ENCODE assay signal across 16 cellular contexts in genomic region chr16:9847146-9847545, GRCh38.
"Had no signal": no experiment of that assay in that cellular context is flagged by ENCODE, and none has a peak within 500 bp of the region (broad histone marks: within the 10 kb centered on the region; RNA-seq: fewer than 3 reads in every experiment).

No MANE protein-coding gene starts in this region.

- H3K4me3 ChIP-seq: body of pancreas, heart left ventricle, left ventricle myocardium inferior had no signal

- H3K27me3 ChIP-seq: body of pancreas, heart left ventricle had no signal

- H3K4me1 ChIP-seq: body of pancreas, heart left ventricle, left ventricle myocardium inferior had no signal

- ATAC-seq: activated CD4-positive, alpha-beta T cell treated with anti-CD3 and anti-CD28 coated beads for 36 hours; activated CD8-positive, alpha-beta T cell treated with anti-CD3 and anti-CD28 coated beads, Interleukin-2, amount 10 ng/mL, durations not matched to agents 7 days and 5 days; body of pancreas; effector memory CD8-positive, alpha-beta T cell; heart left ventricle; sciatic nerve had no signal

- H3K27ac ChIP-seq: body of pancreas, heart left ventricle, left ventricle myocardium inferior, VCaP had no signal

- DNase-seq: activated CD4-positive, alpha-beta T cell treated with anti-CD3 and anti-CD28 coated beads for 36 hours; activated CD8-positive, alpha-beta memory T cell treated with anti-CD3 and anti-CD28 coated beads, Interleukin-2, amount 50 U/mL, for 48 hours; activated CD8-positive, alpha-beta T cell treated with anti-CD3 and anti-CD28 coated beads, Interleukin-2, amount 10 ng/mL, durations not matched to agents 7 days and 5 days; activated naive CD4-positive, alpha-beta T cell treated with anti-CD3 and anti-CD28 coated beads for 36 hours; body of pancreas; effector memory CD8-positive, alpha-beta T cell; foreskin melanocyte; heart left ventricle; islet precursor cell; left ventricle myocardium inferior; nephron progenitor cell; stimulated activated CD4-positive, alpha-beta T cell treated with anti-CD3 and anti-CD28 coated beads, Interleukin-12 subunit alpha, Interleukin-12 subunit beta, amount 100 ng/mL, for 4 hours; stimulated activated naive CD4-positive, alpha-beta T cell; trophoblast cell had no signal

- H3K36me3 ChIP-seq: heart left ventricle, left ventricle myocardium inferior had no signal

- H3K9me3 ChIP-seq: body of pancreas, heart left ventricle, left ventricle myocardium inferior had no signal
